Comparison of ENCODE assay signal across 9 cellular contexts in the genomic region with DNA sequence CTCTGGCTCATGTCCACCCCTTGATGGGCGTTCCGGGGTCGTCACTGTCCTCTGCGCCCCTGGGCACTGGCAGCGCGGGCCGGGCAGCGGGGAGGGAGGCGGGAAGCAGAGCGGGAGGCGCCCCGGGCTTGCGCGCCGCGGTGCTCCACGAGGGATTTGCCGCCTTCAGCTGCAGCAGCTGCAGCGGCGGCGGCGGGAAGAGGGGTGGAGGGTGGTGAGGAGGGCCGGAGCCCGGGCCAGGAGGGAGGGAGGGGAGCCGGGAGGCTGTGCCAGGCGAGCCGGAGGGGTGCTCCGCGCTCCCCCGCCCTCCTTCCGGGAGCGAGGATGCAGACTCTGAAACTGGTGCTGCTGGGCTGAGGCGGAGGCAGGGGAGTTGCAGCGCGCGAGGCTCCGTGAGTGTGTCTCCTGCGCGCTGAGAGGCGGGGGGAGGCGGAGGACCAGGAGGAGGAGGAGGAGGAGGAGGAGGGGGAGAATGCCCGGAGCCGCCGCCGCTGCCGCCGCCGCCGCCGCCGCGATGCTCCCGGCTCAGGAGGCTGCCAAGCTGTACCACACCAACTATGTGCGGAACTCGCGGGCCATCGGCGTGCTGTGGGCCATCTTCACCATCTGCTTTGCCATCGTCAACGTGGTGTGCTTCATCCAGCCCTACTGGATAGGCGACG. TPM values are rescaled to one million over a fixed set of nuclear protein-coding genes. Genes with fewer than 3 reads are reported as not detected.
A peak's percentile ranks its signal among the peaks of the same experiment; 100 is the strongest.
DNase-seq lines count a peak whose midpoint lies in the region; ATAC-seq, FAIRE-seq and TF ChIP-seq lines count a peak whose summit lies in the region.
"Had no signal": no experiment of that assay in that cellular context is flagged by ENCODE, and none has a peak within 500 bp of the region (broad histone marks: within the 10 kb centered on the region; RNA-seq: fewer than 3 reads in every experiment).

A gene (plus strand): TSS at position 296 of the 662 bp plus-strand sequence.

- CTCF ChIA-PET in endothelial cell of umbilical vein (lab: Charles Lee): no interaction called here

- intact Hi-C loops in endothelial cell of umbilical vein (cut with micrococcal nuclease) (no loop called here), posterior vena cava (cut with DNase I) (no loop called here)

- no peak for TF ChIP-seq POLR2A in endothelial cell of umbilical vein (IDR thresholded peaks at IDR 0.05; ENCODE audit: low read depth, low read length)

- POLR2A ChIA-PET in endothelial cell of umbilical vein (lab: Charles Lee): no interaction called here

- H3K27me3 ChIP-seq in endothelial cell of umbilical vein (ENCODE audit: control insufficient read depth in 2 of 2, insufficient read depth in 2 of 2, low read length in 2 of 2): peaks cover 37 to 39% of the 10 kb centered on the region in 2 experiments

- peaks cover 2% of the 10 kb centered on the region for H3K4me1 ChIP-seq in endothelial cell of umbilical vein (ENCODE audit: control insufficient read depth, extremely low read depth, insufficient read depth, low read length)

- no peak within 1 kb of the TSS for H3K27ac ChIP-seq in endothelial cell of umbilical vein (ENCODE audit: insufficient read depth, low read depth, low read length)
- H3K27ac ChIP-seq: epithelial cell of prostate had no signal

- H4K20me1 ChIP-seq in endothelial cell of umbilical vein (replicated peaks; ENCODE audit: control insufficient read depth, extremely low read depth, insufficient read depth, low read length): no peaks in the 10 kb centered on the region

- no peak for ATAC-seq in GM21515 (IDR thresholded peaks at IDR 0.05; ENCODE audit: unreplicated experiment)
- no peak for ATAC-seq in HG02759 (IDR thresholded peaks at IDR 0.05; ENCODE audit: unreplicated experiment)

- no peak for TF ChIP-seq CTCF in endothelial cell of umbilical vein (IDR thresholded peaks at IDR 0.05; ENCODE audit: extremely low read depth in 1 of 2, insufficient read depth in 1 of 2, low read depth in 1 of 2, low read length in 2 of 2)

- DNase-seq in ELF-1 (ENCODE audit: low read depth, low spot score) (peak; percentile 23), NCI-H524 (lab: John Stamatoyannopoulos, UW) (peak; percentile 33 to 75), endothelial cell of umbilical vein (ENCODE audit: low read depth, low spot score) (no peak), posterior vena cava (ENCODE audit: low spot score) (peak; percentile 78), NCI-H2196 treated with DMSO at 0.1 percent for 48 hours (lab: John Stamatoyannopoulos, UW; ENCODE audit: unreplicated experiment) (no peak)
- DNase-seq in activated effector memory CD4-positive, alpha-beta T cell treated with Interleukin-2 at 50 U/mL for 16 hours: no peak

- H2AFZ ChIP-seq in endothelial cell of umbilical vein (ENCODE audit: low read depth, low read length): no peak within 1 kb of the TSS

- H3K36me3 ChIP-seq in endothelial cell of umbilical vein (ENCODE audit: control insufficient read depth in 2 of 2, extremely low read depth in 1 of 2, insufficient read depth in 2 of 2, low read length in 2 of 2): no peaks in the 10 kb centered on the region

- BruUV-seq in endothelial cell of umbilical vein (replicated peaks; lab: Mats Ljungman, UMichigan): no TSS peak

- no peaks in the 10 kb centered on the region for H3K9me3 ChIP-seq in endothelial cell of umbilical vein (replicated peaks; ENCODE audit: control insufficient read depth, insufficient read depth, low read length)

- H3K9ac ChIP-seq in endothelial cell of umbilical vein (replicated peaks; ENCODE audit: extremely low read depth, insufficient read depth, low read length): no peak within 1 kb of the TSS

- FAIRE-seq in endothelial cell of umbilical vein (lab: Jason Lieb, UNC): no peak

- no peak within 1 kb of the TSS for H3K4me3 ChIP-seq in endothelial cell of umbilical vein (replicated peaks in 1 of 3; ENCODE audit: insufficient read depth in 1 of 3, low read depth in 1 of 3, low read length in 3 of 3)

- H3K79me2 ChIP-seq in endothelial cell of umbilical vein (ENCODE audit: control insufficient read depth, insufficient read depth, low read length): no peaks in the 10 kb centered on the region

- dilution Hi-C loops in endothelial cell of umbilical vein (cut with MboI; ENCODE audit: extremely low pct_ligation_motif_present, low sequenced_read_pairs): no loop called here

- no peak within 1 kb of the TSS for H3K4me2 ChIP-seq in endothelial cell of umbilical vein (ENCODE audit: insufficient read depth, low read length)

- H3K9me1 ChIP-seq in endothelial cell of umbilical vein (replicated peaks; ENCODE audit: control insufficient read depth, extremely low read depth, insufficient read depth, low read length): no peaks in the 10 kb centered on the region

TF ChIP-seq in endothelial cell of umbilical vein, 7 proteins besides CTCF, POLR2A, EP300 and RAD21:
- TF ChIP-seq POLR2AphosphoS5 (IDR thresholded peaks at IDR 0.05; ENCODE audit: insufficient read depth, low read depth, low read length) (no peak), EZH2 (IDR thresholded peaks at IDR 0.05; ENCODE audit: borderline replicate concordance, low read depth, low read length, severe bottlenecking) (peak; percentile 71)

RNA-seq across cellular contexts. Expression of the gene that starts here (rescaled TPM):
- total RNA-seq in endothelial cell of umbilical vein (not detected in 2 replicates), posterior vena cava (not detected)
- polyA plus RNA-seq in endothelial cell of umbilical vein: not detected in 2 replicates
- polyA plus RNA-seq in endothelial cell of umbilical vein (2011; cell fraction: cytosol; rRNA removed): not detected in 2 replicates
- not detected in 2 replicates for polyA plus RNA-seq in endothelial cell of umbilical vein (2011; cell fraction: nucleus; rRNA removed)
- polyA plus RNA-seq in endothelial cell of umbilical vein (2012): not detected in 2 replicates
- not detected in 2 replicates for polyA minus RNA-seq in endothelial cell of umbilical vein
- not detected for polyA minus RNA-seq in endothelial cell of umbilical vein (2011; cell fraction: cytosol; rRNA and poly(A)+ RNA removed)
- not detected in 2 replicates for polyA minus RNA-seq in endothelial cell of umbilical vein (2011; cell fraction: nucleus; rRNA and poly(A)+ RNA removed)

Comparison
In these comparisons a context has a peak if more than half of its experiments do, and no peak if none do; other contexts are left out.
1. Peak in DNase-seq in posterior vena cava; RNA of the gene not detected or under 1 TPM.
2. DNase-seq: peak in ELF-1 (single experiment) and NCI-H524 (2 of 2); none in endothelial cell of umbilical vein (single experiment), activated effector memory CD4-positive, alpha-beta T cell treated with Interleukin-2 at 50 U/mL for 16 hours (single experiment) and NCI-H2196 treated with DMSO at 0.1 percent for 48 hours (single experiment).